19 cellular contexts compared by ENCODE assay signal in the genomic region with DNA sequence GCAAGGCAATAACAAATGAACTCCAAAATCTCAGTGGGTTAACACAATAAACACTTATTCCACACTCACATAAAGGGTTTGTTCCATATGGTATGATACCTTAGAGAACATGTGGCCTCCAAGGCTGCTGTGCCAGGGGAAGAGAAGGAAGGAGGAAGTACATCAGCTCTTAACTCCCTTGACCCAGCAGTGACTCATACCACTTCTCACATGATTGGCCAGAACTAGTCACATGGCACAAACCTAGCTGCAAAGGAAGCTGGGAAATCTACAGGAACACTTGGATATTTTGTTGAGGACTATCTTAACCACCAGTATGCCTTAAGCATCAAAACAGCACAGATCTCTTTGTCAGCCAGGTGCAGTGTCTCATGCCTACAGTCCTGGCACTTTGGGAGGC.
DNase-seq lines count a peak whose midpoint lies in the region; ATAC-seq, FAIRE-seq and TF ChIP-seq lines count a peak whose summit lies in the region.
"Had no signal": no experiment of that assay in that cellular context is flagged by ENCODE, and none has a peak within 500 bp of the region (broad histone marks: within the 10 kb centered on the region; RNA-seq: fewer than 3 reads in every experiment).

No MANE protein-coding gene starts in this region.

- no peaks in the 10 kb centered on the region for H3K27me3 ChIP-seq in foreskin keratinocyte
- H3K27me3 ChIP-seq: BLaER1 had no signal

- ATAC-seq in foreskin keratinocyte, result peak; percentile 57
- no peak for ATAC-seq in HG02884 (IDR thresholded peaks at IDR 0.05; ENCODE audit: unreplicated experiment)
- no peak for ATAC-seq in stimulated activated naive CD8-positive, alpha-beta T cell treated with anti-CD3 and anti-CD28 coated beads, Interleukin-15, Interleukin-2, amounts not matched to agents 100 U/mL and 50 U/mL, for 24 hours
- ATAC-seq: CD8-positive, alpha-beta T cell; T-cell had no signal

- TF ChIP-seq RAD21 in Ishikawa (IDR thresholded peaks at IDR 0.05; ENCODE audit: low read depth), result no peak

- no peak for FAIRE-seq in GM19239 (lab: Jason Lieb, UNC)

- DNase-seq in DMS53 (lab: John Stamatoyannopoulos, UW) (peak; percentile 18), DMS53 treated with DMSO at 0.1 percent for 48 hours (lab: John Stamatoyannopoulos, UW; ENCODE audit: unreplicated experiment) (no peak), RKO (ENCODE audit: low spot score) (peak; percentile 2), foreskin keratinocyte (no peak), GM19239 (ENCODE audit: insufficient read length, low spot score) (no peak)
- DNase-seq in stimulated activated naive CD8-positive, alpha-beta T cell treated with anti-CD3 and anti-CD28 coated beads, Interleukin-15, Interleukin-2, amounts not matched to agents 100 U/mL and 50 U/mL, for 24 hours, result no peak
- DNase-seq: CD8-positive, alpha-beta T cell; DMS 273 treated with DMSO at 0.1 percent for 48 hours; HCEC 1CT; MM.1S; NCI-H1436; NCI-H2029; NCI-H774; PC-9; T-cell had no signal

- no peak for TF ChIP-seq CTCF in foreskin keratinocyte (conservative IDR thresholded peaks at IDR 0.05)

- H3K4me1 ChIP-seq in foreskin keratinocyte, result no peaks in the 10 kb centered on the region

- H3K27ac ChIP-seq in foreskin keratinocyte, result no peak overlapping the region
- H3K27ac ChIP-seq: 22Rv1, BLaER1, PC-9 had no signal

- no peak for TF ChIP-seq EP300 in Ishikawa (IDR thresholded peaks at IDR 0.05; ENCODE audit: borderline replicate concordance)

TF ChIP-seq in Ishikawa, 13 proteins besides CTCF, POLR2A, EP300 and RAD21:
- TF ChIP-seq, protein P1, sequence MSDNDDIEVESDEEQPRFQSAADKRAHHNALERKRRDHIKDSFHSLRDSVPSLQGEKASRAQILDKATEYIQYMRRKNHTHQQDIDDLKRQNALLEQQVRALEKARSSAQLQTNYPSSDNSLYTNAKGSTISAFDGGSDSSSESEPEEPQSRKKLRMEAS (IDR thresholded peaks at IDR 0.05), result no peak
- TF ChIP-seq NFIC (IDR thresholded peaks at IDR 0.05), result no peak
- TF ChIP-seq, protein P2, sequence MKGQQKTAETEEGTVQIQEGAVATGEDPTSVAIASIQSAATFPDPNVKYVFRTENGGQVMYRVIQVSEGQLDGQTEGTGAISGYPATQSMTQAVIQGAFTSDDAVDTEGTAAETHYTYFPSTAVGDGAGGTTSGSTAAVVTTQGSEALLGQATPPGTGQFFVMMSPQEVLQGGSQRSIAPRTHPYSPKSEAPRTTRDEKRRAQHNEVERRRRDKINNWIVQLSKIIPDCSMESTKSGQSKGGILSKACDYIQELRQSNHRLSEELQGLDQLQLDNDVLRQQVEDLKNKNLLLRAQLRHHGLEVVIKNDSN (IDR thresholded peaks at IDR 0.05), result peak; percentile 69

Comparison
In these comparisons a context has a peak if more than half of its experiments do, and no peak if none do; other contexts are left out.
1. DNase-seq: peak in DMS53 (single experiment) and RKO (single experiment); none in DMS53 treated with DMSO at 0.1 percent for 48 hours (single experiment), foreskin keratinocyte (0 of 2), stimulated activated naive CD8-positive, alpha-beta T cell treated with anti-CD3 and anti-CD28 coated beads, Interleukin-15, Interleukin-2, amounts not matched to agents 100 U/mL and 50 U/mL, for 24 hours (single experiment) and GM19239 (single experiment).